Comparison of ENCODE assay signal across 27 cellular contexts in genomic region chr3:229262-229661, GRCh38. TPM values are rescaled to one million over a fixed set of nuclear protein-coding genes. Genes with fewer than 3 reads are reported as not detected.
DNase-seq lines count a peak whose midpoint lies in the region; FAIRE-seq and TF ChIP-seq lines count a peak whose summit lies in the region.
"Had no signal": no experiment of that assay in that cellular context is flagged by ENCODE, and none has a peak within 500 bp of the region (broad histone marks: within the 10 kb centered on the region; RNA-seq: fewer than 3 reads in every experiment).

No MANE protein-coding gene starts in this region.

- no peaks in the 10 kb centered on the region for H3K9me3 ChIP-seq in keratinocyte (ENCODE audit: control insufficient read depth, low read depth, low read length)
- H3K9me3 ChIP-seq: Caco-2, SJSA1 had no signal

- no peak overlapping the region for H3K27ac ChIP-seq in keratinocyte (ENCODE audit: control insufficient read depth, insufficient read depth, low read length)
- H3K27ac ChIP-seq: C4-2B, HL-60, PC-9, SJSA1 had no signal

- no peak for TF ChIP-seq CTCF in choroid plexus epithelial cell (conservative IDR thresholded peaks at IDR 0.05; ENCODE audit: low read depth, low read length)
- TF ChIP-seq CTCF in keratinocyte (optimal IDR thresholded peaks at IDR 0.05 in 1 of 3, IDR thresholded peaks at IDR 0.05 in 1 of 3, conservative IDR thresholded peaks at IDR 0.05 in 1 of 3; ENCODE audit: extremely low read depth in 1 of 3, insufficient read depth in 2 of 3, low read length in 3 of 3), result no peak

- peaks cover 2% of the 10 kb centered on the region for H3K9me3 Mint-ChIP-seq in activated T-cell treated with anti-CD3 and anti-CD28 coated beads, Interleukin-2, amount 50 U/mL, for 24 hours

- H3K4me3 ChIP-seq in choroid plexus epithelial cell (ENCODE audit: low read depth, low read length) (no peak overlapping the region), keratinocyte (ENCODE audit: control insufficient read depth in 2 of 3, extremely low read depth in 1 of 3, insufficient read depth in 2 of 3, low read depth in 1 of 3, low read length in 3 of 3) (peak overlapping the region in 1 of 3 experiments; percentile 2)
- H3K4me3 ChIP-seq: GM12878, PC-9, SJSA1 had no signal

- H4K20me1 ChIP-seq in keratinocyte (ENCODE audit: control insufficient read depth, extremely low read depth, insufficient read depth, low read length), result no peaks in the 10 kb centered on the region

- dilution Hi-C loops in keratinocyte (cut with MboI; ENCODE audit: extremely low pct_ligation_motif_present, low sequenced_read_pairs), result no loop called here

- no peaks in the 10 kb centered on the region for H3K4me1 Mint-ChIP-seq in activated T-cell treated with anti-CD3 and anti-CD28 coated beads, Interleukin-2, amount 50 U/mL, for 24 hours (ENCODE audit: low read depth)

- no peaks in the 10 kb centered on the region for H3K79me2 ChIP-seq in keratinocyte (ENCODE audit: control insufficient read depth, insufficient read depth, low read length)

- DNase-seq in astrocyte of the hippocampus (ENCODE audit: low read depth, low spot score), result peak; percentile 82
- peak; percentile 1 for DNase-seq in choroid plexus epithelial cell (ENCODE audit: low read depth)
- DNase-seq in keratinocyte (ENCODE audit: low read depth, low spot score), result no peak
- peak; percentile 73 for DNase-seq in renal cortical epithelial cell (ENCODE audit: low read depth)
- no peak for DNase-seq in activated effector memory CD4-positive, alpha-beta T cell treated with Interleukin-2 at 50 U/mL for 16 hours
- DNase-seq in activated T-cell treated with anti-CD3 and anti-CD28 coated beads, Interleukin-2, amount 50 U/mL, for 24 hours, result no peak
- no peak for DNase-seq in activated CD8-positive, alpha-beta memory T cell treated with anti-CD3 and anti-CD28 coated beads, Interleukin-2, amount 50 U/mL, for 4 hours
- DNase-seq in AML-193 (lab: John Stamatoyannopoulos, UW), result no peak
- DNase-seq: Caco-2; CD8-positive, alpha-beta T cell; NCI-H1092 treated with DMSO at 0.1 percent for 48 hours; NCI-H1436; NCI-H187; NCI-H2081 treated with DMSO at 0.1 percent for 48 hours; NCI-H2171 treated with DMSO at 0.1 percent for 48 hours; NCI-H345; NCI-H510A treated with DMSO at 0.1 percent for 48 hours; NK-92 treated with Interleukin-12 subunit alpha and Interleukin-12 subunit beta, amount 100 ng/mL, for 24 hours; PC-9; Right ventricle myocardium superior had no signal

- no peaks in the 10 kb centered on the region for H3K27me3 Mint-ChIP-seq in activated T-cell treated with anti-CD3 and anti-CD28 coated beads, Interleukin-2, amount 50 U/mL, for 24 hours
- H3K27me3 Mint-ChIP-seq: B cell had no signal

- H3K4me2 ChIP-seq in keratinocyte (ENCODE audit: control insufficient read depth, extremely low read depth, insufficient read depth, low read depth, low read length), result peak overlapping the region; percentile 61
- H3K4me2 ChIP-seq: PC-9 had no signal

- H3K27ac Mint-ChIP-seq in activated T-cell treated with anti-CD3 and anti-CD28 coated beads, Interleukin-2, amount 50 U/mL, for 24 hours, result no peak overlapping the region
- H3K27ac Mint-ChIP-seq: B cell; CD8-positive, alpha-beta T cell had no signal

- H3K9ac ChIP-seq in keratinocyte (ENCODE audit: control insufficient read depth, extremely low read depth, insufficient read depth, low read length), result no peak overlapping the region

- no peak overlapping the region for H3K4me3 Mint-ChIP-seq in activated T-cell treated with anti-CD3 and anti-CD28 coated beads, Interleukin-2, amount 50 U/mL, for 24 hours
- H3K4me3 Mint-ChIP-seq: B cell; CD8-positive, alpha-beta T cell had no signal

- H2AFZ ChIP-seq in keratinocyte (ENCODE audit: control insufficient read depth, low read length), result peak overlapping the region; percentile 5
- H2AFZ ChIP-seq: PC-9 had no signal

- H3K4me1 ChIP-seq in keratinocyte (ENCODE audit: control insufficient read depth, extremely low read depth, insufficient read depth, low read length), result peaks cover 14% of the 10 kb centered on the region
- H3K4me1 ChIP-seq: Caco-2, SJSA1 had no signal

- H3K9me1 ChIP-seq in keratinocyte (ENCODE audit: control insufficient read depth, extremely low read depth, insufficient read depth, low read length), result no peaks in the 10 kb centered on the region

- no peaks in the 10 kb centered on the region for H3K36me3 Mint-ChIP-seq in activated T-cell treated with anti-CD3 and anti-CD28 coated beads, Interleukin-2, amount 50 U/mL, for 24 hours (ENCODE audit: low read depth)
- H3K36me3 Mint-ChIP-seq: CD8-positive, alpha-beta T cell had no signal

- no peaks in the 10 kb centered on the region for H3K27me3 ChIP-seq in keratinocyte (ENCODE audit: control insufficient read depth, extremely low read depth, insufficient read depth, low read length)
- H3K27me3 ChIP-seq: SJSA1 had no signal

- FAIRE-seq in keratinocyte (lab: Jason Lieb, UNC), result peak; percentile 94
- FAIRE-seq: G401.6, GM12878 had no signal

- no peaks in the 10 kb centered on the region for H3K36me3 ChIP-seq in keratinocyte (ENCODE audit: control insufficient read depth in 2 of 2, extremely low read depth in 1 of 2, insufficient read depth in 2 of 2, low read length in 2 of 2)
- H3K36me3 ChIP-seq: SJSA1 had no signal

RNA-seq across cellular contexts. Expression of gene CHL1, which starts 32.7 kb away (rescaled TPM):
- 0.04 to 0.14 TPM (median 0.09 TPM) in 3 replicates for polyA plus RNA-seq in keratinocyte
- polyA plus RNA-seq in keratinocyte (2011; ENCODE audit: low read depth), result 0.10 TPM
- 0.10 TPM in 1 of 2 replicates, not detected in the other for polyA plus RNA-seq in keratinocyte (2011; cell fraction: cytosol; rRNA removed)
- 0.08 TPM in 2 replicates for polyA plus RNA-seq in keratinocyte (2011; cell fraction: nucleus; rRNA removed)
- polyA plus RNA-seq in keratinocyte (2012; ENCODE audit: low replicate concordance), result 0.31 TPM in 1 of 2 replicates, not detected in the other
- polyA minus RNA-seq in keratinocyte, result 0.03 TPM in 1 of 3 replicates, not detected in the others
- polyA minus RNA-seq in keratinocyte (2011; cell fraction: cytosol; rRNA and poly(A)+ RNA removed), result not detected
- 0.23 TPM in 1 of 2 replicates, not detected in the other for polyA minus RNA-seq in keratinocyte (2011; cell fraction: nucleus; rRNA and poly(A)+ RNA removed)
- total RNA-seq in renal cortical epithelial cell, result 1.0 and 8.6 TPM in 2 replicates
- total RNA-seq: A673; Caco-2; CD8-positive, alpha-beta T cell; PC-9; SJSA1 had no signal

Comparison
In these comparisons a context has a peak if more than half of its experiments do, and no peak if none do; other contexts are left out.
1. DNase-seq: peak in astrocyte of the hippocampus (single experiment), choroid plexus epithelial cell (single experiment) and renal cortical epithelial cell (single experiment); none in keratinocyte (single experiment), activated effector memory CD4-positive, alpha-beta T cell treated with Interleukin-2 at 50 U/mL for 16 hours (single experiment), activated T-cell treated with anti-CD3 and anti-CD28 coated beads, Interleukin-2, amount 50 U/mL, for 24 hours (single experiment), activated CD8-positive, alpha-beta memory T cell treated with anti-CD3 and anti-CD28 coated beads, Interleukin-2, amount 50 U/mL, for 4 hours (single experiment) and AML-193 (0 of 2).